In genomic region chr14:87888136-87888999, GRCh38 we compare ENCODE assay signal across 8 cellular contexts.
DNase-seq lines count a peak whose midpoint lies in the region; ATAC-seq and TF ChIP-seq lines count a peak whose summit lies in the region.

No MANE protein-coding gene starts in this region.

- H3K36me3 ChIP-seq in MM.1S (replicated peaks; ENCODE audit: insufficient read depth, low read length) (no peaks in the 10 kb centered on the region), smooth muscle cell (ENCODE audit: low read depth) (no peaks in the 10 kb centered on the region)

- H3K9me3 ChIP-seq in MM.1S (replicated peaks; ENCODE audit: insufficient read depth, low read length) (no peaks in the 10 kb centered on the region), smooth muscle cell (replicated peaks; ENCODE audit: low read depth) (no peaks in the 10 kb centered on the region)

- no peaks in the 10 kb centered on the region for H3K27me3 ChIP-seq in MM.1S (replicated peaks; ENCODE audit: insufficient read depth, low read length)
- no peaks in the 10 kb centered on the region for H3K27me3 ChIP-seq in smooth muscle cell (ENCODE audit: low read depth)

- ATAC-seq in GM18502 (IDR thresholded peaks at IDR 0.05; ENCODE audit: poor library complexity, unreplicated experiment), result no peak
- no peak for ATAC-seq in HG02763 (IDR thresholded peaks at IDR 0.05; ENCODE audit: unreplicated experiment)

- no peak overlapping the region for H3K4me3 Mint-ChIP-seq in chondrocyte (ENCODE audit: unreplicated experiment)

- no peak overlapping the region for H2AFZ ChIP-seq in MM.1S (ENCODE audit: low read length)
- no peak overlapping the region for H2AFZ ChIP-seq in smooth muscle cell (ENCODE audit: low read depth)

- no peak overlapping the region for H3K4me3 ChIP-seq in GM12864 (ENCODE audit: low read depth, low read length)
- no peak overlapping the region for H3K4me3 ChIP-seq in MM.1S (ENCODE audit: low read length)
- H3K4me3 ChIP-seq in smooth muscle cell, result no peak overlapping the region

- no peak overlapping the region for H3K27ac Mint-ChIP-seq in chondrocyte (ENCODE audit: unreplicated experiment)

- no peaks in the 10 kb centered on the region for H3K27me3 Mint-ChIP-seq in chondrocyte (ENCODE audit: low read depth)

- no peaks in the 10 kb centered on the region for H3K9me3 Mint-ChIP-seq in chondrocyte (ENCODE audit: low read depth)

- H3K4me1 ChIP-seq in MM.1S (ENCODE audit: low read length), result no peaks in the 10 kb centered on the region
- H3K4me1 ChIP-seq in smooth muscle cell (ENCODE audit: low read depth), result no peaks in the 10 kb centered on the region

- H3K4me2 ChIP-seq in MM.1S (ENCODE audit: low read depth, low read length), result no peak overlapping the region
- no peak overlapping the region for H3K4me2 ChIP-seq in smooth muscle cell

- H3F3A ChIP-seq in MM.1S (ENCODE audit: insufficient read depth, low read length) (no peaks in the 10 kb centered on the region), smooth muscle cell (ENCODE audit: low read depth) (no peaks in the 10 kb centered on the region)

- H4K20me1 ChIP-seq in MM.1S (ENCODE audit: insufficient read depth, low read length) (no peaks in the 10 kb centered on the region), smooth muscle cell (ENCODE audit: low read depth) (no peaks in the 10 kb centered on the region)

- no peaks in the 10 kb centered on the region for H3K79me2 ChIP-seq in MM.1S (ENCODE audit: low read length)
- no peaks in the 10 kb centered on the region for H3K79me2 ChIP-seq in smooth muscle cell (ENCODE audit: low read depth)

- 72% methylated on average over 20 of the region's 20 CpGs for WGBS in smooth muscle cell (ENCODE audit: low lambda C conversion rate)

- peak; percentile 78 for TF ChIP-seq CTCF in GM12864 (IDR thresholded peaks at IDR 0.05; ENCODE audit: low read depth, low read length, missing control alignments)
- peak; percentile 17 for TF ChIP-seq CTCF in MM.1S (IDR thresholded peaks at IDR 0.05; ENCODE audit: low read length)
- TF ChIP-seq CTCF in chondrocyte (IDR thresholded peaks at IDR 0.05), result peak; percentile 57
- peak; percentile 41 for TF ChIP-seq CTCF in smooth muscle cell (IDR thresholded peaks at IDR 0.05; ENCODE audit: borderline replicate concordance, insufficient read depth, poor library complexity, severe bottlenecking)

- no peaks in the 10 kb centered on the region for H3K36me3 Mint-ChIP-seq in chondrocyte (ENCODE audit: low read depth)

- H3K27ac ChIP-seq in MM.1S (ENCODE audit: low read length) (no peak overlapping the region), smooth muscle cell (ENCODE audit: low read depth) (no peak overlapping the region)

- DNase-seq in AG08395 (ENCODE audit: low spot score) (peak; percentile 23), GM12864 (ENCODE audit: low read depth) (no peak), MM.1S (no peak), chondrocyte (ENCODE audit: low spot score) (no peak), smooth muscle cell (lab: John Stamatoyannopoulos, UW; ENCODE audit: unreplicated experiment) (no peak), NCI-H526 treated with DMSO at 0.1 percent for 48 hours (lab: John Stamatoyannopoulos, UW) (no peak)

- no peaks in the 10 kb centered on the region for H3K9me2 ChIP-seq in MM.1S (replicated peaks; ENCODE audit: insufficient read depth, low read length)

- peaks cover 6% of the 10 kb centered on the region for H3K4me1 Mint-ChIP-seq in chondrocyte (ENCODE audit: low read depth)

- no peak overlapping the region for H3K9ac ChIP-seq in MM.1S (ENCODE audit: low read length)
- no peak overlapping the region for H3K9ac ChIP-seq in smooth muscle cell (ENCODE audit: low read depth)

Comparison
In these comparisons a context has a peak if more than half of its experiments do, and no peak if none do; other contexts are left out.
1. CTCF ChIP-seq: peak in every context shown above with its lines; median percentile 78 in GM12864; 57 in chondrocyte; 41 in smooth muscle cell; 17 in MM.1S.